In genomic region chr3:40096561-40097506, GRCh38 we compare ENCODE assay signal across 14 cellular contexts.
DNase-seq lines count a peak whose midpoint lies in the region; ATAC-seq and TF ChIP-seq lines count a peak whose summit lies in the region.
"Had no signal": no experiment of that assay in that cellular context is flagged by ENCODE, and none has a peak within 500 bp of the region (broad histone marks: within the 10 kb centered on the region; RNA-seq: fewer than 3 reads in every experiment).

No MANE protein-coding gene starts in this region.

- H3K4me3 Mint-ChIP-seq in CD14-positive monocyte = no peak overlapping the region
- H3K4me3 Mint-ChIP-seq: activated naive CD4-positive, alpha-beta T cell treated with anti-CD3 and anti-CD28 coated beads for 36 hours had no signal

- TF ChIP-seq RAD21 in SK-N-SH (IDR thresholded peaks at IDR 0.05; ENCODE audit: low read length) = no peak

- 72% methylated on average over 7 of the region's 8 CpGs for WGBS in SK-N-SH (ENCODE audit: low lambda C conversion rate)

- no peak overlapping the region; the same call in 1 of the 2 replicates for H2AFZ ChIP-seq in SK-N-SH (ENCODE audit: low read depth)

- H3K4me3 ChIP-seq in SK-N-SH (ENCODE audit: low read depth in 2 of 2, low read length in 1 of 2) = no peak overlapping the region; a peak in 1 of 4 replicates

- H3K9me3 Mint-ChIP-seq in CD14-positive monocyte = peaks cover 0 to 6% (median 3%) of the 10 kb centered on the region in 7 donors

- no peaks in the 10 kb centered on the region for H4K20me1 ChIP-seq in SK-N-SH (ENCODE audit: insufficient read depth)

- peak; percentile 91 for DNase-seq in G401 (ENCODE audit: low spot score)
- DNase-seq in SK-N-SH = no peak
- peak; percentile 45 for DNase-seq in fibroblast of peridontal ligament (ENCODE audit: extremely low read depth)
- peak; percentile 74 for DNase-seq in renal cortical epithelial cell (ENCODE audit: low read depth)
- no peak for DNase-seq in NOMO-1 treated with DMSO at 0.1 percent for 48 hours (lab: John Stamatoyannopoulos, UW; ENCODE audit: unreplicated experiment)
- DNase-seq in D341Med (ENCODE audit: low spot score) = no peak
- DNase-seq in CD14-positive monocyte (ENCODE audit: low spot score) = no peak
- DNase-seq: activated naive CD4-positive, alpha-beta T cell treated with anti-CD3 and anti-CD28 coated beads for 36 hours; erythroblast; mesenchymal stem cell; NCI-H1048; NCI-H446; OCI-M1 had no signal

- intact Hi-C loops in CD14-positive monocyte (cut with micrococcal nuclease) = no loop called here

- TF ChIP-seq EP300 in SK-N-SH (IDR thresholded peaks at IDR 0.05; ENCODE audit: borderline replicate concordance in 1 of 2, low read depth in 1 of 2, low read length in 1 of 2) = no peak

- no peak for ATAC-seq in HG02852 (IDR thresholded peaks at IDR 0.05; ENCODE audit: unreplicated experiment)

- in situ Hi-C loops in G401 (cut with HindIII; ENCODE audit: low sequenced_read_pairs) = no loop called here

- H3K79me2 ChIP-seq in SK-N-SH (ENCODE audit: insufficient read depth) = no peaks in the 10 kb centered on the region

- peak overlapping the region in 1 of 2 experiments; percentile 34; a peak in 1 of 4 replicates for H3K27ac ChIP-seq in SK-N-SH (ENCODE audit: low read depth in 2 of 2, low read length in 1 of 2)

- H3K27me3 Mint-ChIP-seq in CD14-positive monocyte (ENCODE audit: low read depth in 3 of 3) = peaks cover 0 to 4% (median 3%) of the 10 kb centered on the region in 3 donors

- H3K4me2 ChIP-seq in SK-N-SH = peak overlapping the region; percentile 17; the same call in 1 of the 2 replicates

- H3K36me3 ChIP-seq in SK-N-SH (replicated peaks in 1 of 2; ENCODE audit: control insufficient read depth in 1 of 2, insufficient read depth in 2 of 2, low read length in 1 of 2) = no peaks in the 10 kb centered on the region

- no peaks in the 10 kb centered on the region for H3K36me3 Mint-ChIP-seq in CD14-positive monocyte

- H3K4me1 Mint-ChIP-seq in CD14-positive monocyte = no peaks in the 10 kb centered on the region

- no peaks in the 10 kb centered on the region for H3F3A ChIP-seq in SK-N-SH (replicated peaks; ENCODE audit: insufficient read depth)

- H3K27me3 ChIP-seq in SK-N-SH (ENCODE audit: insufficient read depth) = no peaks in the 10 kb centered on the region

- TF ChIP-seq CTCF in SK-N-SH (IDR thresholded peaks at IDR 0.05) (no peak), CD14-positive monocyte (IDR thresholded peaks at IDR 0.05) (no peak)

- no peak overlapping the region for H3K27ac Mint-ChIP-seq in CD14-positive monocyte
- H3K27ac Mint-ChIP-seq: activated naive CD4-positive, alpha-beta T cell treated with anti-CD3 and anti-CD28 coated beads for 36 hours had no signal

- H3K9me2 ChIP-seq in SK-N-SH = no peaks in the 10 kb centered on the region

- CTCF ChIA-PET in SK-N-SH (lab: Yijun Ruan, JAX) = no interaction called here

- H3K9ac ChIP-seq in SK-N-SH = no peak overlapping the region

- H3K9me3 ChIP-seq in SK-N-SH = peaks cover 8% of the 10 kb centered on the region; the same call in 1 of the 2 replicates

- peaks cover 0 to 7% of the 10 kb centered on the region in 2 experiments; a peak in 2 of 4 replicates for H3K4me1 ChIP-seq in SK-N-SH (ENCODE audit: control insufficient read depth in 1 of 2, insufficient read depth in 2 of 2, low read depth in 1 of 2, low read length in 1 of 2)

- POLR2A ChIA-PET in SK-N-SH (lab: Yijun Ruan, JAX) = no interaction called here

TF ChIP-seq in SK-N-SH, 30 proteins besides CTCF, POLR2A, EP300 and RAD21:
- TF ChIP-seq, protein P1, sequence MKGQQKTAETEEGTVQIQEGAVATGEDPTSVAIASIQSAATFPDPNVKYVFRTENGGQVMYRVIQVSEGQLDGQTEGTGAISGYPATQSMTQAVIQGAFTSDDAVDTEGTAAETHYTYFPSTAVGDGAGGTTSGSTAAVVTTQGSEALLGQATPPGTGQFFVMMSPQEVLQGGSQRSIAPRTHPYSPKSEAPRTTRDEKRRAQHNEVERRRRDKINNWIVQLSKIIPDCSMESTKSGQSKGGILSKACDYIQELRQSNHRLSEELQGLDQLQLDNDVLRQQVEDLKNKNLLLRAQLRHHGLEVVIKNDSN (IDR thresholded peaks at IDR 0.05; ENCODE audit: borderline replicate concordance, low read depth) = no peak
- TF ChIP-seq SIN3A (IDR thresholded peaks at IDR 0.05; ENCODE audit: borderline replicate concordance, low read depth, low read length) = no peak
- no peak for TF ChIP-seq GABPA (IDR thresholded peaks at IDR 0.05; ENCODE audit: low read depth)
- TF ChIP-seq TAF1 (IDR thresholded peaks at IDR 0.05; ENCODE audit: borderline replicate concordance, low read depth, low read length) = no peak
- TF ChIP-seq RXRA (IDR thresholded peaks at IDR 0.05; ENCODE audit: borderline replicate concordance, low read depth) = no peak
- TF ChIP-seq CHD2 (IDR thresholded peaks at IDR 0.05; ENCODE audit: low read length, partially characterized antibody) = no peak
- TF ChIP-seq, protein P2, sequence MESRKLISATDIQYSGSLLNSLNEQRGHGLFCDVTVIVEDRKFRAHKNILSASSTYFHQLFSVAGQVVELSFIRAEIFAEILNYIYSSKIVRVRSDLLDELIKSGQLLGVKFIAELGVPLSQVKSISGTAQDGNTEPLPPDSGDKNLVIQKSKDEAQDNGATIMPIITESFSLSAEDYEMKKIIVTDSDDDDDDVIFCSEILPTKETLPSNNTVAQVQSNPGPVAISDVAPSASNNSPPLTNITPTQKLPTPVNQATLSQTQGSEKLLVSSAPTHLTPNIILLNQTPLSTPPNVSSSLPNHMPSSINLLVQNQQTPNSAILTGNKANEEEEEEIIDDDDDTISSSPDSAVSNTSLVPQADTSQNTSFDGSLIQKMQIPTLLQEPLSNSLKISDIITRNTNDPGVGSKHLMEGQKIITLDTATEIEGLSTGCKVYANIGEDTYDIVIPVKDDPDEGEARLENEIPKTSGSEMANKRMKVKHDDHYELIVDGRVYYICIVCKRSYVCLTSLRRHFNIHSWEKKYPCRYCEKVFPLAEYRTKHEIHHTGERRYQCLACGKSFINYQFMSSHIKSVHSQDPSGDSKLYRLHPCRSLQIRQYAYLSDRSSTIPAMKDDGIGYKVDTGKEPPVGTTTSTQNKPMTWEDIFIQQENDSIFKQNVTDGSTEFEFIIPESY (IDR thresholded peaks at IDR 0.05; ENCODE audit: borderline replicate concordance, low read depth) = no peak
- TF ChIP-seq RCOR1 (IDR thresholded peaks at IDR 0.05; ENCODE audit: low read length) = no peak
- TF ChIP-seq, protein P3, sequence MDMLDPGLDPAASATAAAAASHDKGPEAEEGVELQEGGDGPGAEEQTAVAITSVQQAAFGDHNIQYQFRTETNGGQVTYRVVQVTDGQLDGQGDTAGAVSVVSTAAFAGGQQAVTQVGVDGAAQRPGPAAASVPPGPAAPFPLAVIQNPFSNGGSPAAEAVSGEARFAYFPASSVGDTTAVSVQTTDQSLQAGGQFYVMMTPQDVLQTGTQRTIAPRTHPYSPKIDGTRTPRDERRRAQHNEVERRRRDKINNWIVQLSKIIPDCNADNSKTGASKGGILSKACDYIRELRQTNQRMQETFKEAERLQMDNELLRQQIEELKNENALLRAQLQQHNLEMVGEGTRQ (IDR thresholded peaks at IDR 0.05; ENCODE audit: borderline replicate concordance, low read depth, low read length) = no peak
- TF ChIP-seq JUND (IDR thresholded peaks at IDR 0.05) = no peak
- TF ChIP-seq, protein P4, sequence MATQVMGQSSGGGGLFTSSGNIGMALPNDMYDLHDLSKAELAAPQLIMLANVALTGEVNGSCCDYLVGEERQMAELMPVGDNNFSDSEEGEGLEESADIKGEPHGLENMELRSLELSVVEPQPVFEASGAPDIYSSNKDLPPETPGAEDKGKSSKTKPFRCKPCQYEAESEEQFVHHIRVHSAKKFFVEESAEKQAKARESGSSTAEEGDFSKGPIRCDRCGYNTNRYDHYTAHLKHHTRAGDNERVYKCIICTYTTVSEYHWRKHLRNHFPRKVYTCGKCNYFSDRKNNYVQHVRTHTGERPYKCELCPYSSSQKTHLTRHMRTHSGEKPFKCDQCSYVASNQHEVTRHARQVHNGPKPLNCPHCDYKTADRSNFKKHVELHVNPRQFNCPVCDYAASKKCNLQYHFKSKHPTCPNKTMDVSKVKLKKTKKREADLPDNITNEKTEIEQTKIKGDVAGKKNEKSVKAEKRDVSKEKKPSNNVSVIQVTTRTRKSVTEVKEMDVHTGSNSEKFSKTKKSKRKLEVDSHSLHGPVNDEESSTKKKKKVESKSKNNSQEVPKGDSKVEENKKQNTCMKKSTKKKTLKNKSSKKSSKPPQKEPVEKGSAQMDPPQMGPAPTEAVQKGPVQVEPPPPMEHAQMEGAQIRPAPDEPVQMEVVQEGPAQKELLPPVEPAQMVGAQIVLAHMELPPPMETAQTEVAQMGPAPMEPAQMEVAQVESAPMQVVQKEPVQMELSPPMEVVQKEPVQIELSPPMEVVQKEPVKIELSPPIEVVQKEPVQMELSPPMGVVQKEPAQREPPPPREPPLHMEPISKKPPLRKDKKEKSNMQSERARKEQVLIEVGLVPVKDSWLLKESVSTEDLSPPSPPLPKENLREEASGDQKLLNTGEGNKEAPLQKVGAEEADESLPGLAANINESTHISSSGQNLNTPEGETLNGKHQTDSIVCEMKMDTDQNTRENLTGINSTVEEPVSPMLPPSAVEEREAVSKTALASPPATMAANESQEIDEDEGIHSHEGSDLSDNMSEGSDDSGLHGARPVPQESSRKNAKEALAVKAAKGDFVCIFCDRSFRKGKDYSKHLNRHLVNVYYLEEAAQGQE (IDR thresholded peaks at IDR 0.05; ENCODE audit: low read depth, low read length) = no peak
- TF ChIP-seq SMC3 (IDR thresholded peaks at IDR 0.05; ENCODE audit: low read depth, low read length) = no peak
- no peak for TF ChIP-seq TCF12 (IDR thresholded peaks at IDR 0.05)
- no peak for TF ChIP-seq MXI1 (IDR thresholded peaks at IDR 0.05; ENCODE audit: low read depth, low read length)
- TF ChIP-seq, protein P5, sequence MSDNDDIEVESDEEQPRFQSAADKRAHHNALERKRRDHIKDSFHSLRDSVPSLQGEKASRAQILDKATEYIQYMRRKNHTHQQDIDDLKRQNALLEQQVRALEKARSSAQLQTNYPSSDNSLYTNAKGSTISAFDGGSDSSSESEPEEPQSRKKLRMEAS (IDR thresholded peaks at IDR 0.05; ENCODE audit: low read depth) = no peak
- TF ChIP-seq ELF1 (IDR thresholded peaks at IDR 0.05) = no peak

Comparison
In these comparisons a context has a peak if more than half of its experiments do, and no peak if none do; other contexts are left out.
1. DNase-seq: peak in G401 (single experiment), fibroblast of peridontal ligament (single experiment) and renal cortical epithelial cell (single experiment); none in SK-N-SH (single experiment), NOMO-1 treated with DMSO at 0.1 percent for 48 hours (single experiment), D341Med (single experiment) and CD14-positive monocyte (single experiment).